In genomic region chr7:94706991-94707390, GRCh38 we compare ENCODE assay signal across 1 cellular context.
TF ChIP-seq lines count a peak whose summit lies in the region.

No MANE protein-coding gene starts in this region.

TF ChIP-seq in GM23338, 12 proteins besides CTCF, POLR2A, EP300 and RAD21 (continued from another document):
- no peak for TF ChIP-seq ZNF462 (CRISPR knock-in tag; IDR thresholded peaks at IDR 0.05)
